8 cellular contexts compared by ENCODE assay signal in genomic region chr15:65421360-65422215, GRCh38. TPM values are rescaled to one million over a fixed set of nuclear protein-coding genes. Genes with fewer than 3 reads are reported as not detected.
DNase-seq lines count a peak whose midpoint lies in the region; ATAC-seq and TF ChIP-seq lines count a peak whose summit lies in the region.

No MANE protein-coding gene starts in this region.

- ATAC-seq in effector memory CD8-positive, alpha-beta T cell (replicated peaks), result no peak

- H3K27me3 ChIP-seq in NT2/D1 (ENCODE audit: insufficient read depth, insufficient read length), result peaks cover 6% of the 10 kb centered on the region
- H3K27me3 ChIP-seq in mesendoderm (ENCODE audit: insufficient read depth, low read length, poor library complexity), result no peaks in the 10 kb centered on the region
- H3K27me3 ChIP-seq in tibial artery, result peaks cover 0 to 34% of the 10 kb centered on the region in 2 donors

- peak overlapping the region; percentile 97 for H3K56ac ChIP-seq in mesendoderm (ENCODE audit: low read length)

- peaks cover 76 to 97% of the 10 kb centered on the region in 2 donors for H3K27me3 Mint-ChIP-seq in effector memory CD8-positive, alpha-beta T cell

- H4K8ac ChIP-seq in mesendoderm (ENCODE audit: low read depth, low read length), result no peak overlapping the region

- peaks cover 24% of the 10 kb centered on the region for H3K4me1 ChIP-seq in NT2/D1 (ENCODE audit: insufficient read depth, insufficient read length)
- H3K4me1 ChIP-seq in mesendoderm (ENCODE audit: control insufficient read depth, low read depth, low read length), result peaks cover 24% of the 10 kb centered on the region
- H3K4me1 ChIP-seq in tibial artery, result peaks cover 4 to 20% (median 18%) of the 10 kb centered on the region in 4 donors

- peak overlapping the region; percentile 75 for H2AK5ac ChIP-seq in mesendoderm (ENCODE audit: low read length)

- WGBS in mesendoderm (ENCODE audit: extremely low coverage, insufficient coverage, low lambda C conversion rate), result no CpG with 5 or more reads among the region's 39 CpGs

- H3K4me3 ChIP-seq in NT2/D1 (ENCODE audit: insufficient read length, low read depth) (peak overlapping the region; percentile 81), mesendoderm (ENCODE audit: low read length) (peak overlapping the region; percentile 62), tibial artery (peak overlapping the region; percentile 51 to 62)

- peak; percentile 38 for DNase-seq in NCI-H146 (lab: John Stamatoyannopoulos, UW)
- DNase-seq in NCI-H146 treated with DMSO at 0.1 percent for 48 hours (lab: John Stamatoyannopoulos, UW; ENCODE audit: unreplicated experiment), result no peak
- DNase-seq in NT2/D1 (ENCODE audit: low read depth, low spot score), result peak; percentile 98
- no peak for DNase-seq in effector memory CD8-positive, alpha-beta T cell
- peak; percentile 99 for DNase-seq in mesendoderm
- peak in 1 of 2 donors; percentile 74 for DNase-seq in tibial artery
- no peak for DNase-seq in DMS79 (lab: John Stamatoyannopoulos, UW)
- no peak for DNase-seq in middle frontal gyrus (ENCODE audit: extremely low spot score, low spot score)

- peak overlapping the region; percentile 95 for H3K23ac ChIP-seq in mesendoderm (ENCODE audit: low read length)

- H2BK15ac ChIP-seq in mesendoderm (replicated peaks; ENCODE audit: low read depth), result no peak overlapping the region

- H3K4me3 Mint-ChIP-seq in effector memory CD8-positive, alpha-beta T cell, result peak overlapping the region; percentile 74 to 84

- intact Hi-C loops in tibial artery (cut with DNase I; ENCODE audit: low total_unique reads), result no loop called here

- H3K79me2 ChIP-seq in mesendoderm (ENCODE audit: control insufficient read depth, insufficient read depth, low read length), result no peaks in the 10 kb centered on the region

- H3K36me3 ChIP-seq in NT2/D1 (ENCODE audit: insufficient read depth, insufficient read length, low read length), result no peaks in the 10 kb centered on the region
- no peaks in the 10 kb centered on the region for H3K36me3 ChIP-seq in mesendoderm (ENCODE audit: control insufficient read depth, insufficient read depth, low read length)
- H3K36me3 ChIP-seq in tibial artery, result no peaks in the 10 kb centered on the region

- H4K5ac ChIP-seq in mesendoderm (ENCODE audit: low read length), result no peak overlapping the region

- peak overlapping the region; percentile 96 for H2BK5ac ChIP-seq in mesendoderm (ENCODE audit: low read length)

- H3K4me1 Mint-ChIP-seq in effector memory CD8-positive, alpha-beta T cell (ENCODE audit: low read depth in 2 of 2), result peaks cover 9 to 10% of the 10 kb centered on the region in 2 donors

- no peaks in the 10 kb centered on the region for H3K9me3 Mint-ChIP-seq in effector memory CD8-positive, alpha-beta T cell

- H3K9ac ChIP-seq in NT2/D1 (ENCODE audit: insufficient read length, low read depth) (peak overlapping the region; percentile 93), mesendoderm (ENCODE audit: low read length) (peak overlapping the region; percentile 93)

- TF ChIP-seq CTCF in tibial artery (IDR thresholded peaks at IDR 0.05), result no peak

- H3K27ac ChIP-seq in mesendoderm (ENCODE audit: low read depth, low read length) (peak overlapping the region; percentile 94), tibial artery (no peak overlapping the region)

- H3K9me3 ChIP-seq in NT2/D1 (ENCODE audit: insufficient read depth, low read length), result no peaks in the 10 kb centered on the region
- H3K9me3 ChIP-seq in tibial artery, result no peaks in the 10 kb centered on the region

- peak overlapping the region; percentile 19 for H3K18ac ChIP-seq in mesendoderm (ENCODE audit: low read length)

- peak overlapping the region; percentile 70 for H3K4ac ChIP-seq in mesendoderm (ENCODE audit: low read depth, low read length)

- no peak overlapping the region for H2BK120ac ChIP-seq in mesendoderm (ENCODE audit: low read depth, low read length)

- no peaks in the 10 kb centered on the region for H3K79me1 ChIP-seq in mesendoderm (ENCODE audit: low read length)

- H3K36me3 Mint-ChIP-seq in effector memory CD8-positive, alpha-beta T cell (ENCODE audit: insufficient read depth), result peaks cover 3% of the 10 kb centered on the region

- peak overlapping the region; percentile 100 for H3K4me2 ChIP-seq in mesendoderm (ENCODE audit: low read length)

- peak overlapping the region; percentile 3 to 26 for H3K27ac Mint-ChIP-seq in effector memory CD8-positive, alpha-beta T cell

RNA-seq across cellular contexts. Expression of gene IGDCC4, which starts 1.2 kb away (rescaled TPM):
- 1.7 TPM for polyA plus RNA-seq in mesendoderm (2013, experiment 1 of 2)
- polyA plus RNA-seq in mesendoderm (2013, experiment 2 of 2), result 1.8 TPM

RNA-seq across cellular contexts. Expression of gene IGDCC3, which starts 43.8 kb away (rescaled TPM):
- polyA plus RNA-seq in mesendoderm (2013, experiment 1 of 2), result 44.0 TPM
- 43.7 TPM for polyA plus RNA-seq in mesendoderm (2013, experiment 2 of 2)

Comparison
In these comparisons a context has a peak if more than half of its experiments do, and no peak if none do; other contexts are left out.
1. DNase-seq: peak in NCI-H146 (single experiment), NT2/D1 (single experiment) and mesendoderm (single experiment); none in NCI-H146 treated with DMSO at 0.1 percent for 48 hours (single experiment), effector memory CD8-positive, alpha-beta T cell (0 of 3), DMS79 (single experiment) and middle frontal gyrus (single experiment).
2. Peak in every context shown above with its lines, with median percentiles within 50 percentile points of each other: H3K4me3 ChIP-seq.